ENCODE assay signal across 9 cellular contexts in genomic region chr1:15948600-15949452, GRCh38. TPM values are rescaled to one million over a fixed set of nuclear protein-coding genes. Genes with fewer than 3 reads are reported as not detected.
A peak's percentile ranks its signal among the peaks of the same experiment; 100 is the strongest.
DNase-seq lines count a peak whose midpoint lies in the region; ATAC-seq and TF ChIP-seq lines count a peak whose summit lies in the region.
"Had no signal": no experiment of that assay in that cellular context is flagged by ENCODE, and none has a peak within 500 bp of the region (broad histone marks: within the 10 kb centered on the region; RNA-seq: fewer than 3 reads in every experiment).

No MANE protein-coding gene starts in this region.

- intact Hi-C loops in left lung (cut with DNase I), result no loop called here

- H3K27ac ChIP-seq in brain microvascular endothelial cell (peak overlapping the region; percentile 100), left lung (peak overlapping the region; percentile 89 to 94), subcutaneous abdominal adipose tissue (ENCODE audit: low read depth, low read length) (peak overlapping the region; percentile 98)
- H3K27ac ChIP-seq: 22Rv1 had no signal

- peak; percentile 73 for ATAC-seq in left lung

- in situ Hi-C loops in brain microvascular endothelial cell (cut with HindIII; ENCODE audit: low pct_ligation_motif_present, low sequenced_read_pairs), result no loop called here

- H3K36me3 ChIP-seq in MG63, result peaks cover 31% of the 10 kb centered on the region
- H3K36me3 ChIP-seq in brain microvascular endothelial cell (replicated peaks), result peaks cover 32% of the 10 kb centered on the region
- peaks cover 0 to 44% of the 10 kb centered on the region in 2 donors for H3K36me3 ChIP-seq in left lung
- peaks cover 0 to 46% (median 41%) of the 10 kb centered on the region in 5 donors for H3K36me3 ChIP-seq in subcutaneous abdominal adipose tissue (ENCODE audit: control insufficient read depth in 5 of 5, insufficient read depth in 5 of 5, low read length in 5 of 5)

- TF ChIP-seq CTCF in brain microvascular endothelial cell (IDR thresholded peaks at IDR 0.05; ENCODE audit: low read depth, low read length, missing control alignments), result peak; percentile 25
- peak in 1 of 2 donors; percentile 17 for TF ChIP-seq CTCF in left lung (IDR thresholded peaks at IDR 0.05)

- DNase-seq in DMS79 (lab: John Stamatoyannopoulos, UW) (peak; percentile 10), DMS79 treated with DMSO at 0.1 percent for 48 hours (lab: John Stamatoyannopoulos, UW) (no peak), MG63 (peak; percentile 86), brain microvascular endothelial cell (peak; percentile 95), left lung (peak in 1 of 2 donors; percentile 86), NCI-H1436 (lab: John Stamatoyannopoulos, UW) (no peak), iPS-NIHi7 (ENCODE audit: extremely low spot score) (no peak)

- H3K4me1 ChIP-seq in left lung (peaks cover 52 to 64% of the 10 kb centered on the region in 2 donors), subcutaneous abdominal adipose tissue (ENCODE audit: control insufficient read depth in 5 of 5, insufficient read depth in 5 of 5, low read length in 5 of 5) (peaks cover 11 to 62% (median 61%) of the 10 kb centered on the region in 5 donors)

- H3K27me3 ChIP-seq in MG63, result no peaks in the 10 kb centered on the region
- H3K27me3 ChIP-seq in brain microvascular endothelial cell (replicated peaks), result no peaks in the 10 kb centered on the region
- no peaks in the 10 kb centered on the region for H3K27me3 ChIP-seq in left lung
- H3K27me3 ChIP-seq in subcutaneous abdominal adipose tissue (ENCODE audit: control insufficient read depth in 5 of 5, insufficient read depth in 4 of 5, low read length in 5 of 5), result no peaks in the 10 kb centered on the region

- H3K4me3 ChIP-seq in MG63 (no peak overlapping the region), brain microvascular endothelial cell (ENCODE audit: low read depth, low read length) (no peak overlapping the region), left lung (no peak overlapping the region), subcutaneous abdominal adipose tissue (ENCODE audit: low read depth in 1 of 5, low read length in 5 of 5) (peak overlapping the region in 4 of 5 donors; percentile 17 to 50 (median 38))

- H3K9me3 ChIP-seq in MG63, result no peaks in the 10 kb centered on the region
- H3K9me3 ChIP-seq in left lung, result no peaks in the 10 kb centered on the region
- H3K9me3 ChIP-seq in subcutaneous abdominal adipose tissue (ENCODE audit: control insufficient read depth in 5 of 5, low read length in 5 of 5), result no peaks in the 10 kb centered on the region

- H3K9ac ChIP-seq in subcutaneous abdominal adipose tissue (ENCODE audit: low read length in 5 of 5), result peak overlapping the region; percentile 56 to 82 (median 75)

RNA-seq across cellular contexts. Expression of gene ZBTB17, which starts 27.1 kb away (rescaled TPM):
- total RNA-seq in MG63 (2014; rRNA removed; shearing (Covaris generic); ENCODE audit: low replicate concordance), result 25.7 and 29.1 TPM in 2 replicates
- 10 to 100 TPM; 31.2 to 39.9 TPM for total RNA-seq in left lung

RNA-seq across cellular contexts. Expression of gene SRARP, which starts 55.2 kb away (rescaled TPM):
- total RNA-seq in MG63 (2014; rRNA removed; shearing (Covaris generic); ENCODE audit: low replicate concordance), result not detected in 2 replicates
- not detected for total RNA-seq in left lung

Comparison
In these comparisons a context has a peak if more than half of its experiments do, and no peak if none do; other contexts are left out.
1. DNase-seq: peak in DMS79 (single experiment), MG63 (single experiment) and brain microvascular endothelial cell (single experiment); none in DMS79 treated with DMSO at 0.1 percent for 48 hours (single experiment), NCI-H1436 (single experiment) and iPS-NIHi7 (single experiment).
2. H3K4me3 ChIP-seq: peak in subcutaneous abdominal adipose tissue (4 of 5); none in MG63 (single experiment), brain microvascular endothelial cell (single experiment) and left lung (0 of 2).
3. Peak in every context shown above with its lines, with median percentiles within 50 percentile points of each other: H3K27ac ChIP-seq.